ENCODE assay signal across 19 cellular contexts in the genomic region with DNA sequence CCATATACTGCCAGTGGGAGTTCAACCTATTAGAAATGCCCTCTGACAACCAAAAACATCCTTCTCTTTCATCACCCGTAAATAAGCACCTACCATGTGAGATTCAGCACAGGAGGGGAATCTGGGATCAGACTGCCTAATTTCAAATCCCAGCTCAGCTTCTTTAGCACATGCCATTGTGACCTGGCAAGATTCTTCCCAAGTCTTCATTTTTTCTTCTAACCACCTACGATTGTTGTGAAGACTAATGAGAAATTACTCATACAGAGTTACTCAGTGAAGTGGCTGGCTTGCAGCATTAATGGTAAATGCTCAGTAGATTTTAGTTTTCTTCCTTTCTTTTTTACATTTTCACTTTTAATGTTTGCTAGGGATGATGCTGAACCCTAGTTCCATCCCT.
DNase-seq lines count a peak whose midpoint lies in the region; ATAC-seq and TF ChIP-seq lines count a peak whose summit lies in the region.
"Had no signal": no experiment of that assay in that cellular context is flagged by ENCODE, and none has a peak within 500 bp of the region (broad histone marks: within the 10 kb centered on the region; RNA-seq: fewer than 3 reads in every experiment).

No MANE protein-coding gene starts in this region.

- H3K79me2 ChIP-seq in OCI-LY7 (ENCODE audit: insufficient read depth, low read depth, low read length): no peaks in the 10 kb centered on the region

- H3K9me2 ChIP-seq in OCI-LY7 (ENCODE audit: insufficient read depth, low read length): no peaks in the 10 kb centered on the region

- H3K4me3 ChIP-seq in OCI-LY7 (ENCODE audit: low read depth, low read length, poor library complexity, severe bottlenecking): no peak overlapping the region
- H3K4me3 ChIP-seq: GM23338, K562 had no signal

- intact Hi-C loops in OCI-LY7 (cut with micrococcal nuclease; ENCODE audit: unreplicated experiment): no loop called here

- no TSS peak for BruUV-seq in OCI-LY7 (replicated peaks; lab: Mats Ljungman, UMichigan)

- H3K27ac ChIP-seq in OCI-LY7 (ENCODE audit: low read depth, low read length, poor library complexity, severe bottlenecking): peak overlapping the region; percentile 78
- H3K27ac ChIP-seq: HL-60 had no signal

- no peak for TF ChIP-seq CTCF in OCI-LY7 (conservative IDR thresholded peaks at IDR 0.05; ENCODE audit: low read length)

- H4K20me1 ChIP-seq in OCI-LY7 (ENCODE audit: insufficient read depth, low read length): no peaks in the 10 kb centered on the region

- H3K4me2 ChIP-seq in OCI-LY7 (ENCODE audit: low read length): peak overlapping the region; percentile 70
- H3K4me2 ChIP-seq: GM23338 had no signal

- CTCF ChIA-PET in OCI-LY7 (lab: Charles Lee; ENCODE audit: unreplicated experiment): interaction anchor here (1.2 kb wide), 1 partner anchor 16 kb away, joined by 4 read pairs; no protein-coding TSS in a partner anchor

- DNase-seq in EH (ENCODE audit: low read depth): peak; percentile 19
- DNase-seq in OCI-LY7 (ENCODE audit: low spot score): no peak
- DNase-seq in renal cortical epithelial cell (ENCODE audit: low read depth): peak; percentile 19
- DNase-seq in NOMO-1 treated with dmso at 0.1 percent for 144 hours (lab: John Stamatoyannopoulos, UW; ENCODE audit: unreplicated experiment): no peak
- no peak for DNase-seq in NCI-H1436 treated with DMSO at 0.1 percent for 48 hours (lab: John Stamatoyannopoulos, UW)
- DNase-seq in mucosa of gallbladder (ENCODE audit: low spot score): no peak
- DNase-seq: BE2C; CD8-positive, alpha-beta memory T cell; NCI-H1105; NCI-H187; NCI-H2171; NCI-H446 treated with DMSO at 0.1 percent for 48 hours; NCI-H774; RPMI8226; T-cell had no signal

- H3K36me3 ChIP-seq in OCI-LY7 (ENCODE audit: insufficient read depth, low read length): no peaks in the 10 kb centered on the region
- H3K36me3 ChIP-seq: BE2C had no signal

- POLR2A ChIA-PET in OCI-LY7 (lab: Charles Lee): interaction anchor here (0.9 to 1.6 kb wide), 6 partner anchors 9 to 52 kb away, joined by 3 to 9 read pairs (median 4); no protein-coding TSS in a partner anchor

- H2AFZ ChIP-seq in OCI-LY7 (ENCODE audit: low read length): no peak overlapping the region
- H2AFZ ChIP-seq: GM23338 had no signal

- H3K4me1 ChIP-seq in OCI-LY7 (ENCODE audit: insufficient read depth, low read length, poor library complexity, severe bottlenecking): peaks cover 46% of the 10 kb centered on the region

- H3K9me3 ChIP-seq in OCI-LY7 (ENCODE audit: low read length): no peaks in the 10 kb centered on the region
- H3K9me3 ChIP-seq: BE2C had no signal

- ATAC-seq in GM21619 (IDR thresholded peaks at IDR 0.05; ENCODE audit: unreplicated experiment): peak; percentile 1
- ATAC-seq: GM23338, K562 had no signal

Comparison
In these comparisons a context has a peak if more than half of its experiments do, and no peak if none do; other contexts are left out.
1. DNase-seq: peak in EH (single experiment) and renal cortical epithelial cell (single experiment); none in OCI-LY7 (single experiment), NOMO-1 treated with dmso at 0.1 percent for 144 hours (single experiment), NCI-H1436 treated with DMSO at 0.1 percent for 48 hours (single experiment) and mucosa of gallbladder (single experiment).